Comparison of ENCODE assay signal across 25 cellular contexts in the genomic region with DNA sequence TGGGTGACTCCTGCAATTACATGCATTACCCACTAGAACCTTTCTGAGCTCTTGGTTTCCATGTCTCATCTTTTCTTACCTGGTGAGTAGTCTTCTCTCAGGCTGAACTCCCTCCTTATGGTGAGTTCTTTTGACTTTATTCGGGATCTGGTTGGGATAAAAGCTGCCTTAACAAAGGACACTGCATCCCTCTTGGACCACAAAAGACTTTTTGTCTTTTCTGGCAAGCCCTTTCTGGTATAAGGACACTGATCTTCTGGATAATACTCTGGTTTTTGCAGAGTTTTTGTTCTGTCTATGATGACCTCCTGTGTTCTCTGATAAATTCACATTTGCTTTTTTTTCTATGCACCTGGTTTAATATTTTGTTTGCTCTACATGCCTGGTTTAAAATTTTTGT.
A peak's percentile ranks its signal among the peaks of the same experiment; 100 is the strongest.
DNase-seq lines count a peak whose midpoint lies in the region; TF ChIP-seq lines count a peak whose summit lies in the region.
"Had no signal": no experiment of that assay in that cellular context is flagged by ENCODE, and none has a peak within 500 bp of the region (broad histone marks: within the 10 kb centered on the region; RNA-seq: fewer than 3 reads in every experiment).

No MANE protein-coding gene starts in this region.

- H3K27me3 Mint-ChIP-seq in CD14-positive monocyte (ENCODE audit: low read depth in 3 of 3) = no peaks in the 10 kb centered on the region
- H3K27me3 Mint-ChIP-seq: CD4-positive, alpha-beta T cell had no signal

- no peaks in the 10 kb centered on the region for H3K27me3 ChIP-seq in MM.1S (replicated peaks; ENCODE audit: insufficient read depth, low read length)
- H3K27me3 ChIP-seq: Peyer's patch, SJCRH30 had no signal

- no peaks in the 10 kb centered on the region for H3F3A ChIP-seq in MM.1S (ENCODE audit: insufficient read depth, low read length)

- in situ Hi-C loops in SK-MEL-5 (cut with HindIII; ENCODE audit: low pct_unique_long_range_greater_than_20kb, low sequenced_read_pairs) = no loop called here

- TF ChIP-seq CTCF in epithelial cell of esophagus (IDR thresholded peaks at IDR 0.05; ENCODE audit: insufficient read depth, low read depth, low read length, missing control alignments) (peak; percentile 9), MM.1S (IDR thresholded peaks at IDR 0.05; ENCODE audit: low read length) (no peak), CD14-positive monocyte (IDR thresholded peaks at IDR 0.05) (no peak)

- H2AFZ ChIP-seq in MM.1S (ENCODE audit: low read length) = no peak overlapping the region

- H4K20me1 ChIP-seq in MM.1S (ENCODE audit: insufficient read depth, low read length) = no peaks in the 10 kb centered on the region

- no peaks in the 10 kb centered on the region for H3K4me1 ChIP-seq in MM.1S (ENCODE audit: low read length)
- H3K4me1 ChIP-seq: Caco-2, Peyer's patch, SJCRH30 had no signal

- no peak overlapping the region for H3K4me3 Mint-ChIP-seq in CD14-positive monocyte
- H3K4me3 Mint-ChIP-seq: CD4-positive, alpha-beta T cell had no signal

- peaks cover 2 to 12% (median 4%) of the 10 kb centered on the region in 7 donors for H3K9me3 Mint-ChIP-seq in CD14-positive monocyte

- H3K36me3 Mint-ChIP-seq in CD14-positive monocyte = no peaks in the 10 kb centered on the region

- H3K4me2 ChIP-seq in MM.1S (ENCODE audit: low read depth, low read length) = no peak overlapping the region
- H3K4me2 ChIP-seq: KMS-11 had no signal

- H3K27ac Mint-ChIP-seq in CD14-positive monocyte = no peak overlapping the region
- H3K27ac Mint-ChIP-seq: CD4-positive, alpha-beta T cell had no signal

- intact Hi-C loops in CD14-positive monocyte (cut with micrococcal nuclease) = no loop called here

- no peak overlapping the region for H3K27ac ChIP-seq in MM.1S (ENCODE audit: low read length)
- H3K27ac ChIP-seq: KMS-11, Peyer's patch, SJCRH30 had no signal

- DNase-seq in SK-MEL-5 (ENCODE audit: low read depth, low spot score) (peak; percentile 29), epithelial cell of esophagus (ENCODE audit: low read depth) (no peak), midbrain (lab: John Stamatoyannopoulos, UW) (peak; percentile 41), ecto neural progenitor cell (ENCODE audit: low spot score) (no peak), MM.1S (no peak), dedifferentiated amniotic fluid mesenchymal stem cell (ENCODE audit: extremely low spot score) (no peak), CD14-positive monocyte (ENCODE audit: low spot score) (no peak)
- DNase-seq: Caco-2; CD4-positive, alpha-beta T cell; DMS 273 treated with DMSO at 0.1 percent for 48 hours; DMS79 treated with DMSO at 0.1 percent for 48 hours; GOT3; HCEC 1CT; IMR-90; NCI-H1694; NCI-H2081; NCI-H2171; NCI-H345; NCI-H524; NCI-H774; NK-92 treated with Interleukin-12 subunit alpha and Interleukin-12 subunit beta, amount 100 ng/mL, for 24 hours; Peyer's patch; SJCRH30 had no signal

- H3K4me3 ChIP-seq in epithelial cell of esophagus (ENCODE audit: low read length) = no peak overlapping the region
- H3K4me3 ChIP-seq in MM.1S (ENCODE audit: low read length) = no peak overlapping the region
- H3K4me3 ChIP-seq: GM12878, Peyer's patch, SJCRH30 had no signal

- H3K79me2 ChIP-seq in MM.1S (ENCODE audit: low read length) = no peaks in the 10 kb centered on the region

- H3K36me3 ChIP-seq in MM.1S (replicated peaks; ENCODE audit: insufficient read depth, low read length) = no peaks in the 10 kb centered on the region; the same call in 1 of the 2 replicates
- H3K36me3 ChIP-seq: Peyer's patch, SJCRH30 had no signal

- no peaks in the 10 kb centered on the region for H3K9me3 ChIP-seq in MM.1S (replicated peaks; ENCODE audit: insufficient read depth, low read length)
- H3K9me3 ChIP-seq: Caco-2, SJCRH30 had no signal

- H3K4me1 Mint-ChIP-seq in CD14-positive monocyte = no peaks in the 10 kb centered on the region

- H3K9ac ChIP-seq in MM.1S (ENCODE audit: low read length) = no peak overlapping the region
- H3K9ac ChIP-seq: KMS-11 had no signal

- H3K9me2 ChIP-seq in MM.1S (replicated peaks; ENCODE audit: insufficient read depth, low read length) = no peaks in the 10 kb centered on the region

Comparison
In these comparisons a context has a peak if more than half of its experiments do, and no peak if none do; other contexts are left out.
1. DNase-seq: peak in SK-MEL-5 (single experiment) and midbrain (single experiment); none in epithelial cell of esophagus (single experiment), ecto neural progenitor cell (single experiment), MM.1S (single experiment), dedifferentiated amniotic fluid mesenchymal stem cell (single experiment) and CD14-positive monocyte (single experiment).